Comparison of ENCODE assay signal across 38 cellular contexts in the genomic region with DNA sequence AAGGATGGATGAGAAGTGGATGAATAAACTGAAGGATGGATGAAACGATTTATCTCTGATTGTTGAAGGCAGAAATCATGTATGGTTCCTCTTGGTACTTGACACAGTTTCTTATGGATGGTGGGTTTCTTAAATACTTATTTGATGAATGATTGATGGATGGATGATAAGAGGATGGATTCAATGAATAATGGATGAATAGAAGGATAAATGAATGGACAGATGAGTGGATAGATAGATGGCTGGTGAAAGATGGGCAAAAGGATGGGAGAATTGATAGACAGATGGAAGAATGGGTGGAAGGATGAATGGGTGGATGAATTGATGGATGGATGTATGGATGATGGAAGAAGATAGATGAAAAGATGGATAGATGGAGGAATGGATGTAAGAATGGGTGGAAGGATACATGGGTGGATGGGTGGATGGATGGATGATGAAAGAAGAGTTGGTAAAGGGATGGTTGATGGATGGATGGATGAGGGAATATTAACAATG. TPM values are rescaled to one million over a fixed set of nuclear protein-coding genes. Genes with fewer than 3 reads are reported as not detected.
"Had no signal": no experiment of that assay in that cellular context is flagged by ENCODE, and none has a peak within 500 bp of the region (broad histone marks: within the 10 kb centered on the region; RNA-seq: fewer than 3 reads in every experiment).

No MANE protein-coding gene starts in this region.

- H3K4me3 ChIP-seq: MG63 had no signal

- H3K36me3 ChIP-seq: MG63 had no signal

- DNase-seq: Kasumi-1, MG63, MM.1S, MV-4-11, NCI-H1048, NCI-H1092 treated with DMSO at 0.1 percent for 48 hours, NCI-H1105, NCI-H1105 treated with DMSO at 0.1 percent for 48 hours, NCI-H1417, NCI-H1417 treated with DMSO at 0.1 percent for 48 hours, NCI-H1436, NCI-H1436 treated with DMSO at 0.1 percent for 48 hours, NCI-H146, NCI-H1694, NCI-H1694 treated with DMSO at 0.1 percent for 48 hours, NCI-H187, NCI-H187 treated with DMSO at 0.1 percent for 48 hours, NCI-H1930, NCI-H2029, NCI-H2029 treated with DMSO at 0.1 percent for 48 hours, NCI-H2081, NCI-H2081 treated with DMSO at 0.1 percent for 48 hours, NCI-H2107, NCI-H2171, NCI-H2171 treated with DMSO at 0.1 percent for 48 hours, NCI-H2227 treated with DMSO at 0.1 percent for 48 hours, NCI-H226, NCI-H345, NCI-H446, NCI-H446 treated with DMSO at 0.1 percent for 48 hours, NCI-H510A, NCI-H510A treated with DMSO at 0.1 percent for 48 hours, NCI-H524, NCI-H524 treated with DMSO at 0.1 percent for 48 hours, NCI-H526 had no signal

- H3K27me3 ChIP-seq: MG63 had no signal

- H3K9me3 ChIP-seq: MG63 had no signal

RNA-seq across cellular contexts. Expression of gene ELSPBP1, which starts 1.8 kb away (rescaled TPM):
- total RNA-seq: LHCN-M2, MCF 10A, NCI-H460 had no signal

RNA-seq across cellular contexts. Expression of gene BSPH1, which starts 4.3 kb away (rescaled TPM):
- total RNA-seq: LHCN-M2, MCF 10A, NCI-H460 had no signal

RNA-seq across cellular contexts. Expression of gene CABP5, which starts 47.6 kb away (rescaled TPM):
- total RNA-seq: LHCN-M2, MCF 10A, NCI-H460 had no signal
